Comparison of ENCODE assay signal across 33 cellular contexts in the genomic region with DNA sequence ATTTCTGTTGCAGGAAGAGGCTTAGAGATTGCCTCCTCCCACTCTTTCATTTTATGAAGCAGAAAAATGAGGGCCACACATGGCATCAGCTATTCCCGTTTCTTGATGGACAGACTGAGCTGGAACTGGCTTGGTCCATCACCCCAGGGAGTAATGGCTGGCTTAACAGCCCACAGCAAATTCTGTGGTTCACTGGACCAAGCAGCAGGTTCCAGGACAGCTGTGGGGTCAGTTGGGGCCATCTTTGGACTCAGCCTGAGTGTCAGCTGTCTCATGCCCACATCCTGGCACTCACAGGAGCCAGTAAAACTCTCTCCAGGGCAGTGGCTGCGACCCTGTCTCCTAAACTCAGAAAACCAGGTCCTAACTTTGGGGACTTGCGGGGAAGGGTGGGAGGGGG. TPM values are rescaled to one million over a fixed set of nuclear protein-coding genes. Genes with fewer than 3 reads are reported as not detected.
"Had no signal": no experiment of that assay in that cellular context is flagged by ENCODE, and none has a peak within 500 bp of the region (broad histone marks: within the 10 kb centered on the region; RNA-seq: fewer than 3 reads in every experiment).

No MANE protein-coding gene starts in this region.

- H3K27ac ChIP-seq: adrenal gland, ascending aorta, coronary artery, heart left ventricle, lower lobe of right lung, suprapubic skin, tibial artery, upper lobe of right lung had no signal

- H3K27ac Mint-ChIP-seq: activated CD4-positive, alpha-beta memory T cell treated with anti-CD3 and anti-CD28 coated beads, Interleukin-2, amount 10 ng/mL, durations not matched to agents 7 days and 5 days; activated CD4-positive, alpha-beta T cell treated with anti-CD3 and anti-CD28 coated beads, Interleukin-2, amount 10 ng/mL, durations not matched to agents 7 days and 5 days; activated naive CD8-positive, alpha-beta T cell treated with anti-CD3 and anti-CD28 coated beads for 36 hours; activated T-cell treated with anti-CD3 and anti-CD28 coated beads, Interleukin-2, amount 50 U/mL, for 24 hours; brain; nephron; progenitor cell of endocrine pancreas had no signal

- H3K4me2 ChIP-seq: smooth muscle cell had no signal

- H3K27me3 Mint-ChIP-seq: activated CD4-positive, alpha-beta memory T cell treated with anti-CD3 and anti-CD28 coated beads, Interleukin-2, amount 10 ng/mL, durations not matched to agents 7 days and 5 days; activated CD4-positive, alpha-beta T cell treated with anti-CD3 and anti-CD28 coated beads, Interleukin-2, amount 10 ng/mL, durations not matched to agents 7 days and 5 days; activated naive CD8-positive, alpha-beta T cell treated with anti-CD3 and anti-CD28 coated beads for 36 hours; activated T-cell treated with anti-CD3 and anti-CD28 coated beads, Interleukin-2, amount 50 U/mL, for 24 hours; brain had no signal

- DNase-seq: activated CD4-positive, alpha-beta memory T cell treated with anti-CD3 and anti-CD28 coated beads, Interleukin-2, amount 10 ng/mL, durations not matched to agents 7 days and 5 days; activated CD4-positive, alpha-beta T cell treated with anti-CD3 and anti-CD28 coated beads for 1 hour; activated CD4-positive, alpha-beta T cell treated with anti-CD3 and anti-CD28 coated beads, Interleukin-2, amount 10 ng/mL, durations not matched to agents 7 days and 5 days; activated CD8-positive, alpha-beta memory T cell treated with anti-CD3 and anti-CD28 coated beads, Interleukin-2, amount 50 U/mL, for 48 hours; activated naive CD4-positive, alpha-beta T cell treated with Interleukin-2 at 50 U/mL for 16 hours; activated naive CD8-positive, alpha-beta T cell treated with anti-CD3 and anti-CD28 coated beads for 36 hours; activated T-cell treated with anti-CD3 and anti-CD28 coated beads, Interleukin-2, amount 50 U/mL, for 24 hours; adrenal gland; heart left ventricle; kidney glomerular epithelial cell; lower lobe of right lung; mesenchymal stem cell; stimulated activated CD4-positive, alpha-beta T cell treated with anti-CD3 and anti-CD28 coated beads, Interleukin-15, amount 100 ng/mL, for 24 hours; stimulated activated CD4-positive, alpha-beta T cell treated with anti-CD3 and anti-CD28 coated beads, Interleukin-2, amount 100 ng/mL, for 24 hours; stimulated activated naive CD4-positive, alpha-beta T cell; T-helper 2 cell; tibial artery; upper lobe of right lung had no signal

- H3K36me3 Mint-ChIP-seq: brain had no signal

- H3K27me3 ChIP-seq: adrenal gland, ascending aorta, heart left ventricle, suprapubic skin, tibial artery, upper lobe of right lung had no signal

- H3K4me3 ChIP-seq: adrenal gland, ascending aorta, coronary artery, heart left ventricle, lower lobe of right lung, smooth muscle cell, suprapubic skin, tibial artery, upper lobe of right lung had no signal

- H3K4me3 Mint-ChIP-seq: activated CD4-positive, alpha-beta memory T cell treated with anti-CD3 and anti-CD28 coated beads, Interleukin-2, amount 10 ng/mL, durations not matched to agents 7 days and 5 days; activated CD4-positive, alpha-beta T cell treated with anti-CD3 and anti-CD28 coated beads, Interleukin-2, amount 10 ng/mL, durations not matched to agents 7 days and 5 days; activated naive CD8-positive, alpha-beta T cell treated with anti-CD3 and anti-CD28 coated beads for 36 hours; activated T-cell treated with anti-CD3 and anti-CD28 coated beads, Interleukin-2, amount 50 U/mL, for 24 hours; brain; nephron had no signal

- ATAC-seq: heart left ventricle, left lobe of liver, lower lobe of right lung, sciatic nerve, upper lobe of right lung had no signal

- H3K36me3 ChIP-seq: adrenal gland, ascending aorta, heart left ventricle, lower lobe of right lung, suprapubic skin, tibial artery, upper lobe of right lung had no signal

- H3K9me3 Mint-ChIP-seq: activated CD4-positive, alpha-beta memory T cell treated with anti-CD3 and anti-CD28 coated beads, Interleukin-2, amount 10 ng/mL, durations not matched to agents 7 days and 5 days; activated CD4-positive, alpha-beta T cell treated with anti-CD3 and anti-CD28 coated beads, Interleukin-2, amount 10 ng/mL, durations not matched to agents 7 days and 5 days; activated naive CD8-positive, alpha-beta T cell treated with anti-CD3 and anti-CD28 coated beads for 36 hours; activated T-cell treated with anti-CD3 and anti-CD28 coated beads, Interleukin-2, amount 50 U/mL, for 24 hours; nephron had no signal

- H3K4me1 ChIP-seq: adrenal gland, ascending aorta, tibial artery, upper lobe of right lung had no signal

- H3K9me3 ChIP-seq: adrenal gland, ascending aorta, heart left ventricle, lower lobe of right lung, suprapubic skin, tibial artery, upper lobe of right lung had no signal

RNA-seq across cellular contexts. Expression of a gene that starts 36.5 kb away (rescaled TPM):
- total RNA-seq: activated CD4-positive, alpha-beta T cell treated with anti-CD3 and anti-CD28 coated beads, Interleukin-2, amount 10 ng/mL, durations not matched to agents 7 days and 5 days; activated naive CD8-positive, alpha-beta T cell treated with anti-CD3 and anti-CD28 coated beads for 36 hours; ascending aorta; cerebellum; endothelial cell of umbilical vein; fibroblast of lung; fibroblast of villous mesenchyme; heart left ventricle; mononuclear cell; osteocyte; progenitor cell of endocrine pancreas; sciatic nerve; smooth muscle cell; suprapubic skin; upper lobe of right lung had no signal
- polyA plus RNA-seq: endothelial cell of umbilical vein, fibroblast of lung, smooth muscle cell had no signal

RNA-seq across cellular contexts. Expression of a gene that starts 41.7 kb away (rescaled TPM):
- total RNA-seq: activated CD4-positive, alpha-beta memory T cell treated with anti-CD3 and anti-CD28 coated beads, Interleukin-2, amount 10 ng/mL, durations not matched to agents 7 days and 5 days; activated CD4-positive, alpha-beta T cell treated with anti-CD3 and anti-CD28 coated beads, Interleukin-2, amount 10 ng/mL, durations not matched to agents 7 days and 5 days; activated naive CD8-positive, alpha-beta T cell treated with anti-CD3 and anti-CD28 coated beads for 36 hours; ascending aorta; cerebellum; endothelial cell of umbilical vein; fibroblast of lung; fibroblast of villous mesenchyme; osteocyte; smooth muscle cell; suprapubic skin; upper lobe of right lung had no signal
- polyA plus RNA-seq: endothelial cell of umbilical vein, fibroblast of lung had no signal
